Comparison of ENCODE assay signal across 8 cellular contexts in the genomic region with DNA sequence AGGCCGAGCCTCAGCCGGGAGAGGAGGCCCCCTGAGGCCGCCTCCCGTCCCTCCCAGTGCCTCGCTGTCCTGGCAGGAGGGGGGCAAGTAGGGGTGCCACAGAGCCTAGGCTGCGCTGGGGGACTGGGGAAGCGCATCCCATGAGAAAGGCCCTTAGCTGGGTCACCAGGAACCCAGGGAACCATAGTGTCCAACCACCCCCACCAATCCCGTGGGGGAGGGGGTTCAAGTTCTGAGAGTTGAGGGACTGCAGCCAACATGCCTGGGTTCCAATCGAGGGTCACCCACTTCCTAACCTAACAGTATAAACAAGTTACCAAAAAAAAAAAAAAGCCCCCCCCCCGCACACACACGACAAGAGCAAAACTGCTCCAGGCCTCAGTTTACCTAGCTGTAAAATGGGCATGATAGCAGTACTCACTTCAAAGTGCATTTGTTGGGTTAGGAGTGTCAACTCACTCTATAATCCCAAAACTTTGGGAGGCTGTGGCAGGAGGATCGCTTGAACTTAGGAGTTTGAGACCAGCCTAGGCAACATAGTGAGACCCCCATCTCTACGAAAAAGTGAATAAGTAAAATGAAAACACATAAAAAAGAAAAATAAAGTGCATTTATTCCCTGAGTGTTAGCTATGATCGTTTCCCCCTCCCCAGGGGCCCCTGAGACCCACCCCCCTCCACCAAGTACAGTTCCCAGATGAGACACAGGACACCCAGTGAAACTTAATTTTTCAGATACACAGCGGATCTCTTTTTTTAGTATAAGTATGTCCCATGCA. TPM values are rescaled to one million over a fixed set of nuclear protein-coding genes. Genes with fewer than 3 reads are reported as not detected.
DNase-seq lines count a peak whose midpoint lies in the region; ATAC-seq and TF ChIP-seq lines count a peak whose summit lies in the region.

No MANE protein-coding gene starts in this region.

- no peaks in the 10 kb centered on the region for H3K9me3 Mint-ChIP-seq in activated CD4-positive, alpha-beta T cell treated with anti-CD3 and anti-CD28 coated beads, Interleukin-2, amount 10 ng/mL, durations not matched to agents 24 days and 14 days

- H3K9me3 ChIP-seq in left lung, result no peaks in the 10 kb centered on the region
- H3K9me3 ChIP-seq in testis, result no peaks in the 10 kb centered on the region

- 33 to 34% methylated on average over 10 of the region's 15 CpGs for WGBS in testis, 2 donors

- H3K27ac ChIP-seq in angular gyrus (ENCODE audit: low read depth, low read length), result peak overlapping the region; percentile 96
- H3K27ac ChIP-seq in left lung, result peak overlapping the region; percentile 98 to 99
- peak overlapping the region; percentile 93 to 98 for H3K27ac ChIP-seq in testis

- H3K4me1 Mint-ChIP-seq in activated CD4-positive, alpha-beta T cell treated with anti-CD3 and anti-CD28 coated beads, Interleukin-2, amount 10 ng/mL, durations not matched to agents 24 days and 14 days, result peaks cover 43% of the 10 kb centered on the region

- H3K36me3 Mint-ChIP-seq in activated CD4-positive, alpha-beta T cell treated with anti-CD3 and anti-CD28 coated beads, Interleukin-2, amount 10 ng/mL, durations not matched to agents 24 days and 14 days (ENCODE audit: low read depth), result peaks cover 2% of the 10 kb centered on the region

- H3K36me3 ChIP-seq in left lung, result no peaks in the 10 kb centered on the region
- H3K36me3 ChIP-seq in testis (ENCODE audit: low read depth, missing control alignments), result no peaks in the 10 kb centered on the region

- H3K27ac Mint-ChIP-seq in activated CD4-positive, alpha-beta T cell treated with anti-CD3 and anti-CD28 coated beads, Interleukin-2, amount 10 ng/mL, durations not matched to agents 24 days and 14 days, result peak overlapping the region; percentile 79

- intact Hi-C loops in activated CD4-positive, alpha-beta T cell treated with anti-CD3 and anti-CD28 coated beads, Interleukin-2, amount 10 ng/mL, durations not matched to agents 24 days and 14 days (cut with micrococcal nuclease), result loop anchor here (1.0 to 10.0 kb wide), 4 partner anchors 9 to 677 kb away; a partner anchor contains a TSS
- intact Hi-C loops in left lung (cut with DNase I) (no loop called here), testis (cut with DNase I; ENCODE audit: low total_unique reads) (no loop called here)

- DNase-seq in activated CD4-positive, alpha-beta T cell treated with anti-CD3 and anti-CD28 coated beads, Interleukin-2, amount 10 ng/mL, durations not matched to agents 24 days and 14 days, result no peak
- DNase-seq in activated CD4-positive, alpha-beta T cell treated with anti-CD3 and anti-CD28 coated beads for 1 hour, result no peak
- DNase-seq in left lung (no peak), testis (no peak), NCI-H1694 treated with DMSO at 0.1 percent for 48 hours (lab: John Stamatoyannopoulos, UW) (no peak), DMS153 treated with DMSO at 0.1 percent for 48 hours (lab: John Stamatoyannopoulos, UW; ENCODE audit: unreplicated experiment) (no peak)
- DNase-seq in stimulated activated CD4-positive, alpha-beta T cell treated with anti-CD3 and anti-CD28 coated beads, Interleukin-2, amount 100 ng/mL, for 24 hours, result no peak

- H3K27me3 ChIP-seq in left lung, result no peaks in the 10 kb centered on the region
- H3K27me3 ChIP-seq in testis, result no peaks in the 10 kb centered on the region

- H3K4me3 ChIP-seq in left lung, result peak overlapping the region; percentile 23 to 41
- peak overlapping the region; percentile 60 to 64 for H3K4me3 ChIP-seq in testis

- peak overlapping the region; percentile 87 for H3K4me3 Mint-ChIP-seq in activated CD4-positive, alpha-beta T cell treated with anti-CD3 and anti-CD28 coated beads, Interleukin-2, amount 10 ng/mL, durations not matched to agents 24 days and 14 days

- peaks cover 33 to 95% of the 10 kb centered on the region in 2 donors for H3K4me1 ChIP-seq in left lung
- peaks cover 40% of the 10 kb centered on the region for H3K4me1 ChIP-seq in testis

- no peak for TF ChIP-seq CTCF in left lung (IDR thresholded peaks at IDR 0.05)
- TF ChIP-seq CTCF in testis (IDR thresholded peaks at IDR 0.05), result no peak

- no peak for TF ChIP-seq POLR2A in testis (IDR thresholded peaks at IDR 0.05)

- no peaks in the 10 kb centered on the region for H3K27me3 Mint-ChIP-seq in activated CD4-positive, alpha-beta T cell treated with anti-CD3 and anti-CD28 coated beads, Interleukin-2, amount 10 ng/mL, durations not matched to agents 24 days and 14 days

- no peak for ATAC-seq in left lung

RNA-seq across cellular contexts. Expression of a gene that starts 28.8 kb away (rescaled TPM):
- 1.4 and 1.9 TPM in 2 replicates for total RNA-seq in activated CD4-positive, alpha-beta T cell treated with anti-CD3 and anti-CD28 coated beads, Interleukin-2, amount 10 ng/mL, durations not matched to agents 24 days and 14 days
- total RNA-seq in left lung (1 to 10 TPM in 1 of 2 donors, under 1 TPM in 1; 0.89 to 1.8 TPM), testis (10 to 100 TPM; 14.5 to 18.6 TPM)
- polyA plus RNA-seq in testis (ENCODE audit: insufficient read depth, low read depth, low replicate concordance), result 9.3 TPM

RNA-seq across cellular contexts. Expression of a gene that starts 52.8 kb away (rescaled TPM):
- total RNA-seq in activated CD4-positive, alpha-beta T cell treated with anti-CD3 and anti-CD28 coated beads, Interleukin-2, amount 10 ng/mL, durations not matched to agents 24 days and 14 days, result 7.3 and 7.5 TPM in 2 replicates
- 10 to 100 TPM in 1 of 2 donors, 1 to 10 TPM in 1; 6.6 to 14.3 TPM for total RNA-seq in left lung
- 10 to 100 TPM in 1 of 2 donors, 1 to 10 TPM in 1; 4.7 to 10.0 TPM for total RNA-seq in testis
- polyA plus RNA-seq in testis (ENCODE audit: insufficient read depth, low read depth, low replicate concordance), result 3.4 TPM

RNA-seq across cellular contexts. Expression of a gene that starts 57.8 kb away (rescaled TPM):
- 16.2 and 18.6 TPM in 2 replicates for total RNA-seq in activated CD4-positive, alpha-beta T cell treated with anti-CD3 and anti-CD28 coated beads, Interleukin-2, amount 10 ng/mL, durations not matched to agents 24 days and 14 days
- total RNA-seq in left lung, result 1 to 10 TPM; 3.7 to 4.2 TPM
- 10 to 100 TPM; 26.3 to 48.9 TPM for total RNA-seq in testis
- polyA plus RNA-seq in testis (ENCODE audit: insufficient read depth, low read depth, low replicate concordance), result 17.8 TPM

RNA-seq across cellular contexts. Expression of a gene that starts 57.9 kb away (rescaled TPM):
- total RNA-seq in activated CD4-positive, alpha-beta T cell treated with anti-CD3 and anti-CD28 coated beads, Interleukin-2, amount 10 ng/mL, durations not matched to agents 24 days and 14 days, result 38.5 and 39.4 TPM in 2 replicates
- total RNA-seq in left lung (10 to 100 TPM; 30.8 to 33.7 TPM), testis (10 to 100 TPM; 56.6 to 62.7 TPM)
- 31.0 TPM for polyA plus RNA-seq in testis (ENCODE audit: insufficient read depth, low read depth, low replicate concordance)
